16 cellular contexts compared by ENCODE assay signal in genomic region chr1:25182629-25183028, GRCh38. TPM values are rescaled to one million over a fixed set of nuclear protein-coding genes. Genes with fewer than 3 reads are reported as not detected.
DNase-seq lines count a peak whose midpoint lies in the region; ATAC-seq and TF ChIP-seq lines count a peak whose summit lies in the region.
"Had no signal": no experiment of that assay in that cellular context is flagged by ENCODE, and none has a peak within 500 bp of the region (broad histone marks: within the 10 kb centered on the region; RNA-seq: fewer than 3 reads in every experiment).

No MANE protein-coding gene starts in this region.

- H3K27ac ChIP-seq in brain microvascular endothelial cell (no peak overlapping the region), mesodermal cell (ENCODE audit: low read depth, low read length, severe bottlenecking) (peak overlapping the region; percentile 36), endodermal cell (ENCODE audit: low read depth, low read length) (no peak overlapping the region)
- H3K27ac ChIP-seq: ovary had no signal

- H3K27me3 Mint-ChIP-seq in endodermal cell (ENCODE audit: insufficient read depth) = peaks cover 2% of the 10 kb centered on the region

- H3K4me3 ChIP-seq in brain microvascular endothelial cell (ENCODE audit: low read depth, low read length) = no peak overlapping the region
- no peak overlapping the region for H3K4me3 ChIP-seq in mesodermal cell (ENCODE audit: extremely low read depth, insufficient read depth, low read length, poor library complexity, severe bottlenecking)
- H3K4me3 ChIP-seq in endodermal cell (ENCODE audit: low read length) = no peak overlapping the region
- H3K4me3 ChIP-seq: ovary had no signal

- H3K4me1 ChIP-seq in mesodermal cell (ENCODE audit: control insufficient read depth, insufficient read depth, low read length, poor library complexity, severe bottlenecking) = peaks cover 11% of the 10 kb centered on the region
- no peaks in the 10 kb centered on the region for H3K4me1 ChIP-seq in endodermal cell (ENCODE audit: control insufficient read depth, insufficient read depth, low read length)

- no peaks in the 10 kb centered on the region for H3K4me1 Mint-ChIP-seq in endodermal cell
- H3K4me1 Mint-ChIP-seq: B cell, memory B cell had no signal

- 93 to 94% methylated on average over 8 to 13 of the region's 14 CpGs for WGBS in mesodermal cell (ENCODE audit: insufficient coverage in 2 of 2), 2 experiments
- WGBS in endodermal cell (ENCODE audit: insufficient coverage in 1 of 2, insufficient read length in 1 of 2), 2 experiments = 93% methylated on average over 10 to 14 of the region's 14 CpGs

- H3K36me3 ChIP-seq in brain microvascular endothelial cell (replicated peaks) = no peaks in the 10 kb centered on the region
- no peaks in the 10 kb centered on the region for H3K36me3 ChIP-seq in mesodermal cell (ENCODE audit: control insufficient read depth, insufficient read depth, low read length)
- H3K36me3 ChIP-seq in endodermal cell (ENCODE audit: control insufficient read depth, insufficient read depth, low read length) = no peaks in the 10 kb centered on the region
- H3K36me3 ChIP-seq: ovary had no signal

- H3K9me3 ChIP-seq in mesodermal cell (ENCODE audit: control insufficient read depth, low read length) (no peaks in the 10 kb centered on the region), endodermal cell (ENCODE audit: control insufficient read depth, low read length) (no peaks in the 10 kb centered on the region)
- H3K9me3 ChIP-seq: ovary had no signal

- DNase-seq in Caki2 (ENCODE audit: low read depth) (peak; percentile 16), M059J (ENCODE audit: low read depth) (peak; percentile 93), brain microvascular endothelial cell (peak; percentile 75), SHP77 treated with DMSO at 0.1 percent for 48 hours (lab: John Stamatoyannopoulos, UW) (no peak), endodermal cell (no peak)
- DNase-seq: activated CD8-positive, alpha-beta T cell treated with anti-CD3 and anti-CD28 coated beads for 36 hours; DMS79 treated with DMSO at 0.1 percent for 48 hours; NCI-H1092 treated with DMSO at 0.1 percent for 48 hours; ovary; stimulated activated naive CD4-positive, alpha-beta T cell treated with Interleukin-2 at 50 U/mL for 16 hours had no signal

- TF ChIP-seq CTCF in brain microvascular endothelial cell (IDR thresholded peaks at IDR 0.05; ENCODE audit: low read depth, low read length, missing control alignments) (no peak), endodermal cell (conservative IDR thresholded peaks at IDR 0.05) (no peak)

- no peak overlapping the region for H3K4me3 Mint-ChIP-seq in endodermal cell
- H3K4me3 Mint-ChIP-seq: activated CD8-positive, alpha-beta T cell treated with anti-CD3 and anti-CD28 coated beads for 36 hours; B cell; memory B cell had no signal

- in situ Hi-C loops in Caki2 (cut with HindIII; ENCODE audit: low pct_unique_long_range_greater_than_20kb, low sequenced_read_pairs) = no loop called here
- in situ Hi-C loops in brain microvascular endothelial cell (cut with HindIII; ENCODE audit: low pct_ligation_motif_present, low sequenced_read_pairs) = no loop called here

- peaks cover 7% of the 10 kb centered on the region for H3K9me3 Mint-ChIP-seq in endodermal cell
- H3K9me3 Mint-ChIP-seq: activated CD8-positive, alpha-beta T cell treated with anti-CD3 and anti-CD28 coated beads for 36 hours; activated T-helper 2 cell treated with anti-CD3 and anti-CD28 coated beads, Interferon-gamma antibody, Interleukin-2, Interleukin-4, amounts not matched to agents 10 μg/mL and 5 μg/mL and 100 μg/mL, durations not matched to agents 14 hours and 24 hours and 36 hours; memory B cell had no signal

- ATAC-seq in HG03432 (IDR thresholded peaks at IDR 0.05; ENCODE audit: unreplicated experiment) = no peak
- no peak for ATAC-seq in GM18517 (IDR thresholded peaks at IDR 0.05; ENCODE audit: unreplicated experiment)
- ATAC-seq: activated CD8-positive, alpha-beta T cell treated with anti-CD3 and anti-CD28 coated beads for 36 hours had no signal

- H3K9ac ChIP-seq in endodermal cell (ENCODE audit: extremely low read depth, low read length, poor library complexity, severe bottlenecking) = no peak overlapping the region

- H3K27ac Mint-ChIP-seq in endodermal cell = no peak overlapping the region
- H3K27ac Mint-ChIP-seq: activated CD8-positive, alpha-beta T cell treated with anti-CD3 and anti-CD28 coated beads for 36 hours; activated T-helper 2 cell treated with anti-CD3 and anti-CD28 coated beads, Interferon-gamma antibody, Interleukin-2, Interleukin-4, amounts not matched to agents 10 μg/mL and 5 μg/mL and 100 μg/mL, durations not matched to agents 14 hours and 24 hours and 36 hours; B cell; memory B cell had no signal

- no peaks in the 10 kb centered on the region for H3K36me3 Mint-ChIP-seq in endodermal cell (ENCODE audit: low read depth)
- H3K36me3 Mint-ChIP-seq: memory B cell had no signal

- H3K27me3 ChIP-seq in brain microvascular endothelial cell (replicated peaks) (no peaks in the 10 kb centered on the region), endodermal cell (ENCODE audit: control insufficient read depth, insufficient read depth, low read length, poor library complexity, severe bottlenecking) (no peaks in the 10 kb centered on the region)
- H3K27me3 ChIP-seq: ovary had no signal

RNA-seq across cellular contexts. Expression of gene SYF2, which starts 49.7 kb away (rescaled TPM):
- total RNA-seq in Caki2 (2014; rRNA removed; shearing (Covaris generic); ENCODE audit: low replicate concordance) = 36.4 and 59.2 TPM in 2 replicates
- total RNA-seq in M059J (2014; rRNA removed; shearing (Covaris generic)) = 53.2 and 56.7 TPM in 2 replicates
- polyA plus RNA-seq in mesodermal cell (2013, experiment 1 of 2) = 51.5 TPM
- 67.2 TPM for polyA plus RNA-seq in mesodermal cell (2013, experiment 2 of 2)
- 10 to 100 TPM; 36.4 to 38.0 TPM for total RNA-seq in endodermal cell
- 51.9 TPM for polyA plus RNA-seq in endodermal cell (2013, experiment 1 of 2)
- polyA plus RNA-seq in endodermal cell (2013, experiment 2 of 2) = 53.0 TPM

Comparison
In these comparisons a context has a peak if more than half of its experiments do, and no peak if none do; other contexts are left out.
1. DNase-seq: peak in Caki2 (single experiment), M059J (single experiment) and brain microvascular endothelial cell (single experiment); none in SHP77 treated with DMSO at 0.1 percent for 48 hours (single experiment) and endodermal cell (single experiment).